ENCODE assay signal across 21 cellular contexts in the genomic region with DNA sequence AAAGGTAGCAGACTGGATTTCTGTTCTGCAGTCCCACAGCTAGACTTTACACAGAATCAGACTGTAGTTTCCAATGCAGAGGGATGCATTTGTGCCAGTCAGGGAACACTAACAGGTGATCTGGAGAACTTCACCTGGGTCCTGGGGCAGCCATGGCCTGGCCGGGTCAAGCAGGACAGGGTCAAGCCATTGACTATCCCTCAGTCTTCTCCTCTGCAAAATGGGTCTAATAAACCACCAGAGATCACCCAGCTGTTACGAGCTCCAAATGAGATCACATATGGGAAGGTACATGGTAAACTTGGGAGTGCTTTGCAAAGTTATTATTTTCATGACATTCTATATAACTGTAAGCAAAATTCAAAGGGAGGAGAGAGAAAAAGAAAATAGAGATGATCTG.
"Had no signal": no experiment of that assay in that cellular context is flagged by ENCODE, and none has a peak within 500 bp of the region (broad histone marks: within the 10 kb centered on the region; RNA-seq: fewer than 3 reads in every experiment).

No MANE protein-coding gene starts in this region.

- H3K36me3 ChIP-seq: colonic mucosa, esophagus muscularis mucosa, neutrophil, pancreas, sigmoid colon, tibial artery had no signal

- H3K4me1 ChIP-seq: colonic mucosa, pancreas, testis had no signal

- DNase-seq: colonic mucosa; effector CD8-positive, alpha-beta T cell; foreskin keratinocyte; mesenchymal stem cell; midbrain; naive thymus-derived CD4-positive, alpha-beta T cell; nephron progenitor cell; pancreas; sigmoid colon; stimulated activated CD4-positive, alpha-beta T cell treated with anti-CD3 and anti-CD28 coated beads, Interleukin-2, amount 100 ng/mL, for 24 hours; stimulated activated CD4-positive, alpha-beta T cell treated with anti-CD3 and anti-CD28 coated beads, Interleukin-4, amount 100 ng/mL, for 4 hours; stimulated activated naive CD8-positive, alpha-beta T cell treated with anti-CD3 and anti-CD28 coated beads, Interleukin-15, Interleukin-2, amounts not matched to agents 100 U/mL and 50 U/mL, for 24 hours; substantia nigra; testis; tibial artery had no signal

- H3K27me3 ChIP-seq: colonic mucosa, esophagus muscularis mucosa, foreskin keratinocyte, pancreas, sigmoid colon, testis, tibial artery had no signal

- H3K9me3 ChIP-seq: colonic mucosa, neutrophil, pancreas, sigmoid colon, testis, tibial artery had no signal

- H3K27ac ChIP-seq: colonic mucosa, esophagus muscularis mucosa, foreskin keratinocyte, neutrophil, pancreas, testis had no signal

- H3K4me3 ChIP-seq: colonic mucosa, esophagus muscularis mucosa, pancreas, sigmoid colon, testis, tibial artery had no signal

- FAIRE-seq: endothelial cell of umbilical vein, keratinocyte, pancreas, urothelium cell line had no signal

- ATAC-seq: foreskin keratinocyte; naive thymus-derived CD4-positive, alpha-beta T cell; pancreas; stimulated activated memory B cell treated with anti-CD40 and anti-IgM and Interleukin-4, amounts not matched to agents 10 μg/mL and 1 μg/mL and 100 μg/mL, for 72 hours; stimulated activated naive CD8-positive, alpha-beta T cell treated with anti-CD3 and anti-CD28 coated beads, Interleukin-15, Interleukin-2, amounts not matched to agents 100 U/mL and 50 U/mL, for 24 hours had no signal
